Comparison of ENCODE assay signal across 25 cellular contexts in genomic region chr2:69637923-69638322, GRCh38. TPM values are rescaled to one million over a fixed set of nuclear protein-coding genes. Genes with fewer than 3 reads are reported as not detected.
DNase-seq lines count a peak whose midpoint lies in the region; ATAC-seq and TF ChIP-seq lines count a peak whose summit lies in the region.
"Had no signal": no experiment of that assay in that cellular context is flagged by ENCODE, and none has a peak within 500 bp of the region (broad histone marks: within the 10 kb centered on the region; RNA-seq: fewer than 3 reads in every experiment).

No MANE protein-coding gene starts in this region.

- H3K36me3 Mint-ChIP-seq in activated T-cell treated with anti-CD3 and anti-CD28 coated beads, Interleukin-2, amount 50 U/mL, for 24 hours (ENCODE audit: low read depth): peaks cover 70% of the 10 kb centered on the region
- H3K36me3 Mint-ChIP-seq in CD8-positive, alpha-beta T cell: peaks cover 77% of the 10 kb centered on the region
- H3K36me3 Mint-ChIP-seq in activated naive CD8-positive, alpha-beta T cell: peaks cover 4% of the 10 kb centered on the region

- H3K4me2 ChIP-seq in neural cell (ENCODE audit: low read length): no peak overlapping the region
- no peak overlapping the region for H3K4me2 ChIP-seq in OCI-LY7 (ENCODE audit: low read length)
- H3K4me2 ChIP-seq: SK-N-SH had no signal

- peak overlapping the region; percentile 96 for H3K27ac Mint-ChIP-seq in activated T-cell treated with anti-CD3 and anti-CD28 coated beads, Interleukin-2, amount 50 U/mL, for 24 hours
- H3K27ac Mint-ChIP-seq in CD8-positive, alpha-beta T cell: peak overlapping the region; percentile 97
- peak overlapping the region; percentile 92 for H3K27ac Mint-ChIP-seq in activated naive CD8-positive, alpha-beta T cell
- H3K27ac Mint-ChIP-seq: nephron had no signal

- no peak for TF ChIP-seq EP300 in neural cell (conservative IDR thresholded peaks at IDR 0.05; ENCODE audit: poor library complexity, severe bottlenecking)

- H3K4me1 Mint-ChIP-seq in activated T-cell treated with anti-CD3 and anti-CD28 coated beads, Interleukin-2, amount 50 U/mL, for 24 hours (ENCODE audit: low read depth): peaks cover 71% of the 10 kb centered on the region
- peaks cover 71% of the 10 kb centered on the region for H3K4me1 Mint-ChIP-seq in CD8-positive, alpha-beta T cell (ENCODE audit: low read depth)
- H3K4me1 Mint-ChIP-seq in activated naive CD8-positive, alpha-beta T cell (ENCODE audit: low read depth): peaks cover 77% of the 10 kb centered on the region

- ATAC-seq in CD8-positive, alpha-beta T cell: no peak
- no peak for ATAC-seq in GM21390 (IDR thresholded peaks at IDR 0.05; ENCODE audit: unreplicated experiment)
- ATAC-seq: left lobe of liver, sciatic nerve had no signal

- no peaks in the 10 kb centered on the region for H3K27me3 Mint-ChIP-seq in activated T-cell treated with anti-CD3 and anti-CD28 coated beads, Interleukin-2, amount 50 U/mL, for 24 hours
- no peaks in the 10 kb centered on the region for H3K27me3 Mint-ChIP-seq in CD8-positive, alpha-beta T cell (ENCODE audit: low read depth)
- H3K27me3 Mint-ChIP-seq in activated naive CD8-positive, alpha-beta T cell: no peaks in the 10 kb centered on the region

- H3K79me2 ChIP-seq in neural cell (replicated peaks; ENCODE audit: insufficient read depth, low read length): peaks cover 66% of the 10 kb centered on the region
- no peaks in the 10 kb centered on the region for H3K79me2 ChIP-seq in OCI-LY7 (ENCODE audit: insufficient read depth, low read depth, low read length)

- H3F3A ChIP-seq in neural cell (ENCODE audit: insufficient read depth, low read length, poor library complexity, severe bottlenecking): no peaks in the 10 kb centered on the region

- CTCF ChIA-PET in CD8-positive, alpha-beta T cell (lab: Charles Lee): interaction anchor here (1.0 to 6.7 kb wide), 4 partner anchors 17 to 78 kb away, joined by 3 to 44 read pairs (median 9); no protein-coding TSS in a partner anchor
- CTCF ChIA-PET in OCI-LY7 (lab: Charles Lee; ENCODE audit: unreplicated experiment): no interaction called here

- no peaks in the 10 kb centered on the region for H3K27me3 ChIP-seq in CD8-positive, alpha-beta T cell (ENCODE audit: insufficient read depth, low read length)
- H3K27me3 ChIP-seq in neural cell (ENCODE audit: insufficient read depth, low read depth, low read length): no peaks in the 10 kb centered on the region
- H3K27me3 ChIP-seq: ascending aorta had no signal

- no peak for TF ChIP-seq CTCF in CD8-positive, alpha-beta T cell (IDR thresholded peaks at IDR 0.05)
- TF ChIP-seq CTCF in neural cell (IDR thresholded peaks at IDR 0.05; ENCODE audit: poor library complexity, severe bottlenecking) (no peak), OCI-LY7 (conservative IDR thresholded peaks at IDR 0.05; ENCODE audit: low read length) (no peak)

- H3K4me1 ChIP-seq in CD8-positive, alpha-beta T cell (ENCODE audit: insufficient read depth, low read length): peaks cover 62% of the 10 kb centered on the region
- peaks cover 6% of the 10 kb centered on the region for H3K4me1 ChIP-seq in OCI-LY7 (ENCODE audit: insufficient read depth, low read length, poor library complexity, severe bottlenecking)

- no peak for DNase-seq in activated T-cell treated with anti-CD3 and anti-CD28 coated beads, Interleukin-2, amount 50 U/mL, for 24 hours
- no peak for DNase-seq in activated T-cell treated with anti-CD3 and anti-CD28 coated beads, Interleukin-2, amount 50 U/mL, for 1 hour
- DNase-seq in CD8-positive, alpha-beta T cell: no peak
- DNase-seq in NCI-H1436 treated with DMSO at 0.1 percent for 48 hours (lab: John Stamatoyannopoulos, UW) (no peak), OCI-LY7 (ENCODE audit: low spot score) (no peak)
- DNase-seq: activated effector memory CD4-positive, alpha-beta T cell treated with anti-CD3 and anti-CD28 coated beads, Interleukin-2, amount 50 U/mL, for 16 hours; central memory CD4-positive, alpha-beta T cell; DMS 273 treated with DMSO at 0.1 percent for 48 hours; erythroblast; foreskin fibroblast; MV-4-11; NCI-H1694; NCI-H2171 treated with DMSO at 0.1 percent for 48 hours; NCI-H526 treated with DMSO at 0.1 percent for 48 hours; SK-N-SH; T-helper 9 cell had no signal

- H3K4me3 ChIP-seq in CD8-positive, alpha-beta T cell (ENCODE audit: low read depth, low read length): no peak overlapping the region
- H3K4me3 ChIP-seq in neural cell (ENCODE audit: low read length) (peak overlapping the region; percentile 88), OCI-LY7 (ENCODE audit: low read depth, low read length, poor library complexity, severe bottlenecking) (no peak overlapping the region)
- H3K4me3 ChIP-seq: ascending aorta had no signal

- no TSS peak for BruUV-seq in OCI-LY7 (replicated peaks; lab: Mats Ljungman, UMichigan)

- intact Hi-C loops in CD8-positive, alpha-beta T cell (cut with DNase I, micrococcal nuclease): loop anchor here in 1 of 2 experiments (2.0 kb wide), 1 partner anchor 13 kb away; no protein-coding TSS in a partner anchor
- intact Hi-C loops in OCI-LY7 (cut with micrococcal nuclease; ENCODE audit: unreplicated experiment): no loop called here

- H3K27ac ChIP-seq in CD8-positive, alpha-beta T cell (ENCODE audit: low read depth, low read length): no peak overlapping the region
- no peak overlapping the region for H3K27ac ChIP-seq in neural cell (ENCODE audit: low read length)
- no peak overlapping the region for H3K27ac ChIP-seq in OCI-LY7 (ENCODE audit: low read depth, low read length, poor library complexity, severe bottlenecking)
- H3K27ac ChIP-seq: ascending aorta, C4-2B, RWPE1 had no signal

- POLR2A ChIA-PET in CD8-positive, alpha-beta T cell (lab: Charles Lee): interaction anchor here (0.9 to 2.7 kb wide), 5 partner anchors 10 to 73 kb away, joined by 3 to 11 read pairs (median 4); no protein-coding TSS in a partner anchor
- POLR2A ChIA-PET in OCI-LY7 (lab: Charles Lee): interaction anchor here (0.7 to 1.6 kb wide), 2 partner anchors 10 to 201 kb away, joined by 3 read pairs; partner anchors contain the start of gene NFU1

- no peaks in the 10 kb centered on the region for H3K9me3 Mint-ChIP-seq in activated T-cell treated with anti-CD3 and anti-CD28 coated beads, Interleukin-2, amount 50 U/mL, for 24 hours
- no peaks in the 10 kb centered on the region for H3K9me3 Mint-ChIP-seq in CD8-positive, alpha-beta T cell
- no peaks in the 10 kb centered on the region for H3K9me3 Mint-ChIP-seq in activated naive CD8-positive, alpha-beta T cell (ENCODE audit: low read depth)
- H3K9me3 Mint-ChIP-seq: nephron had no signal

- no peak for TF ChIP-seq RAD21 in neural cell (conservative IDR thresholded peaks at IDR 0.05)

- H3K9ac ChIP-seq in neural cell (ENCODE audit: low read length): no peak overlapping the region
- H3K9ac ChIP-seq: SK-N-SH had no signal

- peak overlapping the region; percentile 25 for H3K4me3 Mint-ChIP-seq in activated T-cell treated with anti-CD3 and anti-CD28 coated beads, Interleukin-2, amount 50 U/mL, for 24 hours
- peak overlapping the region; percentile 96 for H3K4me3 Mint-ChIP-seq in CD8-positive, alpha-beta T cell
- peak overlapping the region; percentile 31 for H3K4me3 Mint-ChIP-seq in activated naive CD8-positive, alpha-beta T cell
- H3K4me3 Mint-ChIP-seq: nephron had no signal

- H3K9me3 ChIP-seq in CD8-positive, alpha-beta T cell (ENCODE audit: low read length): no peaks in the 10 kb centered on the region
- no peaks in the 10 kb centered on the region for H3K9me3 ChIP-seq in neural cell (ENCODE audit: low read length)
- no peaks in the 10 kb centered on the region for H3K9me3 ChIP-seq in OCI-LY7 (ENCODE audit: low read length)
- H3K9me3 ChIP-seq: ascending aorta, SK-N-SH had no signal

- H2AFZ ChIP-seq in neural cell (ENCODE audit: low read depth, low read length) (no peak overlapping the region), OCI-LY7 (ENCODE audit: low read length) (no peak overlapping the region)

- peaks cover 6% of the 10 kb centered on the region for H4K20me1 ChIP-seq in neural cell (ENCODE audit: insufficient read depth)
- H4K20me1 ChIP-seq in OCI-LY7 (ENCODE audit: insufficient read depth, low read length): no peaks in the 10 kb centered on the region

- H3K36me3 ChIP-seq in CD8-positive, alpha-beta T cell (ENCODE audit: insufficient read depth, low read length): peaks cover 10% of the 10 kb centered on the region
- no peaks in the 10 kb centered on the region for H3K36me3 ChIP-seq in neural cell (ENCODE audit: insufficient read depth, low read length)
- no peaks in the 10 kb centered on the region for H3K36me3 ChIP-seq in OCI-LY7 (ENCODE audit: insufficient read depth, low read length)
- H3K36me3 ChIP-seq: ascending aorta had no signal

- no peaks in the 10 kb centered on the region for H3K9me2 ChIP-seq in neural cell (ENCODE audit: insufficient read depth, low read length)
- H3K9me2 ChIP-seq in OCI-LY7 (ENCODE audit: insufficient read depth, low read length): no peaks in the 10 kb centered on the region
- H3K9me2 ChIP-seq: SK-N-SH had no signal

TF ChIP-seq in neural cell, 6 proteins besides CTCF, POLR2A, EP300 and RAD21 (continues in another document):
- TF ChIP-seq REST (IDR thresholded peaks at IDR 0.05; ENCODE audit: borderline replicate concordance) (no peak), TAF1 (IDR thresholded peaks at IDR 0.05; ENCODE audit: low read depth) (no peak)

RNA-seq across cellular contexts. Expression of gene AAK1, which starts 5.6 kb away (rescaled TPM):
- 100 to 1,000 TPM; 156 to 174 TPM for total RNA-seq in CD8-positive, alpha-beta T cell
- 26.7 and 26.8 TPM in 2 replicates for polyA plus RNA-seq in neural cell
- 60.4 and 84.6 TPM in 2 replicates for polyA minus RNA-seq in neural cell
- total RNA-seq in OCI-LY7 (2014; rRNA removed; shearing (Covaris generic)): 2.3 and 8.5 TPM in 2 replicates
- total RNA-seq in OCI-LY7 (2022): 8.3 and 8.7 TPM in 2 replicates

Comparison
In these comparisons a context has a peak if more than half of its experiments do, and no peak if none do; other contexts are left out.
1. H3K4me3 Mint-ChIP-seq: peak in every context shown above with its lines; median percentile 96 in CD8-positive, alpha-beta T cell; 31 in activated naive CD8-positive, alpha-beta T cell; 25 in activated T-cell treated with anti-CD3 and anti-CD28 coated beads, Interleukin-2, amount 50 U/mL, for 24 hours.
2. RNA of gene AAK1, which starts 5.6 kb away (total RNA-seq): 156 to 174 TPM in CD8-positive, alpha-beta T cell; 2.3 to 8.7 TPM in OCI-LY7; every median in the first group is over 10 times any median in the second.
3. Peak in every context shown above with its lines, with median percentiles within 50 percentile points of each other: H3K27ac Mint-ChIP-seq.